Comparison of ENCODE assay signal across 20 cellular contexts in genomic region chr18:62637403-62637802, GRCh38.
"Had no signal": no experiment of that assay in that cellular context is flagged by ENCODE, and none has a peak within 500 bp of the region (broad histone marks: within the 10 kb centered on the region; RNA-seq: fewer than 3 reads in every experiment).

No MANE protein-coding gene starts in this region.

- H3K36me3 ChIP-seq: adrenal gland, gastrocnemius medialis, left ventricle myocardium inferior, prostate gland, spleen, upper lobe of right lung had no signal

- H3K4me3 ChIP-seq: adrenal gland, gastrocnemius medialis, left ventricle myocardium inferior, prostate gland, spleen, upper lobe of right lung had no signal

- H3K4me1 ChIP-seq: gastrocnemius medialis, left ventricle myocardium inferior, prostate gland, spleen, upper lobe of right lung had no signal

- H3K36me3 Mint-ChIP-seq: activated naive CD8-positive, alpha-beta T cell; naive thymus-derived CD8-positive, alpha-beta T cell had no signal

- H3K27ac Mint-ChIP-seq: activated naive CD8-positive, alpha-beta T cell; activated T-helper 2 cell treated with anti-CD3 and anti-CD28 coated beads, Interferon-gamma antibody, Interleukin-2, Interleukin-4, amounts not matched to agents 10 μg/mL and 5 μg/mL and 100 μg/mL, durations not matched to agents 14 hours and 24 hours and 36 hours; naive thymus-derived CD8-positive, alpha-beta T cell had no signal

- H3K9me3 ChIP-seq: adrenal gland, gastrocnemius medialis, left ventricle myocardium inferior, prostate gland, spleen, upper lobe of right lung had no signal

- FAIRE-seq: astrocyte, colon had no signal

- ATAC-seq: esophagus mucosa; gastrocnemius medialis; naive thymus-derived CD8-positive, alpha-beta T cell; stimulated activated naive CD8-positive, alpha-beta T cell treated with anti-CD3 and anti-CD28 coated beads, Interleukin-15, Interleukin-2, amounts not matched to agents 100 U/mL and 50 U/mL, for 24 hours; upper lobe of right lung had no signal

- H3K4me3 Mint-ChIP-seq: activated naive CD8-positive, alpha-beta T cell; central memory CD8-positive, alpha-beta T cell; naive thymus-derived CD8-positive, alpha-beta T cell had no signal

- DNase-seq: activated naive CD4-positive, alpha-beta T cell; effector memory CD4-positive, alpha-beta T cell; gastrocnemius medialis; head of caudate nucleus; hypothalamus; left ventricle myocardium inferior; naive thymus-derived CD8-positive, alpha-beta T cell; spleen; stimulated activated CD4-positive, alpha-beta T cell treated with anti-CD3 and anti-CD28 coated beads, Interleukin-4, amount 100 ng/mL, for 1 hour; stimulated activated naive CD8-positive, alpha-beta T cell treated with anti-CD3 and anti-CD28 coated beads, Interleukin-15, Interleukin-2, amounts not matched to agents 100 U/mL and 50 U/mL, for 24 hours; T-helper 9 cell; upper lobe of right lung had no signal

- H3K4me1 Mint-ChIP-seq: central memory CD8-positive, alpha-beta T cell; naive thymus-derived CD8-positive, alpha-beta T cell had no signal

- H3K9me3 Mint-ChIP-seq: activated T-helper 2 cell treated with anti-CD3 and anti-CD28 coated beads, Interferon-gamma antibody, Interleukin-2, Interleukin-4, amounts not matched to agents 10 μg/mL and 5 μg/mL and 100 μg/mL, durations not matched to agents 14 hours and 24 hours and 36 hours; central memory CD8-positive, alpha-beta T cell; naive thymus-derived CD8-positive, alpha-beta T cell had no signal

- H3K27ac ChIP-seq: adrenal gland, gastrocnemius medialis, left ventricle myocardium inferior, prostate gland, spleen, upper lobe of right lung had no signal

- H3K27me3 ChIP-seq: adrenal gland, gastrocnemius medialis, upper lobe of right lung had no signal
